In the genomic region with DNA sequence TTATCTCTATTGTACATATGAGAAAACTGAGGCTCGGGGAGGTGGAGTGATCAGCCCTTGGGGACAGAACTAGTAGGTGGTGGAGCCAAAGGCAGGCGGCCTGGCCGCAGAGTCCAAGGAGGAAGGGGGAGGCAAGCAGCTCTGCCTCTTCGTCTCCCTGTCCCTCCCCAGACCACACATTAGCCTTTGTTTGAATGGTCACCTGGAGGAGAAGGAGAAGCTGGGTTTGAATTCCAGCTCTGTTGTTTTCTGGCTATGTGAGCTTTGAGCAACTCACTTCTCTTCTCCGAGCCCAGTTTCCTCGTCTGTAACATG, we compare ENCODE assay signal across 10 cellular contexts. TPM values are rescaled to one million over a fixed set of nuclear protein-coding genes. Genes with fewer than 3 reads are reported as not detected.
"Had no signal": no experiment of that assay in that cellular context is flagged by ENCODE, and none has a peak within 500 bp of the region (broad histone marks: within the 10 kb centered on the region; RNA-seq: fewer than 3 reads in every experiment).

No MANE protein-coding gene starts in this region.

- H3K9me3 Mint-ChIP-seq: activated B cell treated with CpG ODN at 0.5 μM for 24 hours; activated CD4-positive, alpha-beta T cell treated with anti-CD3 and anti-CD28 coated beads, Interleukin-2, amount 10 ng/mL, durations not matched to agents 24 days and 14 days; activated naive CD4-positive, alpha-beta T cell treated with anti-CD3 and anti-CD28 coated beads, Interleukin-2, amount 50 U/mL, for 24 hours; immature natural killer cell; natural killer cell had no signal

- H3K27me3 Mint-ChIP-seq: activated B cell treated with CpG ODN at 0.5 μM for 24 hours; activated naive CD4-positive, alpha-beta T cell treated with anti-CD3 and anti-CD28 coated beads, Interleukin-2, amount 50 U/mL, for 24 hours had no signal

- H3K9me3 ChIP-seq: breast epithelium, esophagus squamous epithelium, right atrium auricular region, thoracic aorta had no signal

- H3K4me1 ChIP-seq: breast epithelium had no signal

- H3K4me3 Mint-ChIP-seq: activated CD4-positive, alpha-beta T cell treated with anti-CD3 and anti-CD28 coated beads, Interleukin-2, amount 10 ng/mL, durations not matched to agents 24 days and 14 days; activated naive CD4-positive, alpha-beta T cell treated with anti-CD3 and anti-CD28 coated beads, Interleukin-2, amount 50 U/mL, for 24 hours; immature natural killer cell; natural killer cell had no signal

- H3K36me3 Mint-ChIP-seq: activated naive CD4-positive, alpha-beta T cell treated with anti-CD3 and anti-CD28 coated beads, Interleukin-2, amount 50 U/mL, for 24 hours; immature natural killer cell; natural killer cell had no signal

- DNase-seq: esophagus squamous epithelium had no signal

- H3K36me3 ChIP-seq: breast epithelium, esophagus squamous epithelium, right atrium auricular region, thoracic aorta had no signal

- H3K4me3 ChIP-seq: breast epithelium, esophagus squamous epithelium, lung, right atrium auricular region, thoracic aorta had no signal

- H3K27ac ChIP-seq: breast epithelium, esophagus squamous epithelium, right atrium auricular region, thoracic aorta had no signal

- H3K27ac Mint-ChIP-seq: activated CD4-positive, alpha-beta T cell treated with anti-CD3 and anti-CD28 coated beads, Interleukin-2, amount 10 ng/mL, durations not matched to agents 24 days and 14 days; activated naive CD4-positive, alpha-beta T cell treated with anti-CD3 and anti-CD28 coated beads, Interleukin-2, amount 50 U/mL, for 24 hours; natural killer cell had no signal

- H3K27me3 ChIP-seq: breast epithelium, right atrium auricular region had no signal

RNA-seq across cellular contexts. Expression of a gene that starts 55.6 kb away (rescaled TPM):
- polyA plus RNA-seq: immature natural killer cell had no signal
